Comparison of ENCODE assay signal across 26 cellular contexts in genomic region chr2:26986576-26986975, GRCh38.
"Had no signal": no experiment of that assay in that cellular context is flagged by ENCODE, and none has a peak within 500 bp of the region (broad histone marks: within the 10 kb centered on the region; RNA-seq: fewer than 3 reads in every experiment).

No MANE protein-coding gene starts in this region.

- DNase-seq: activated CD4-positive, alpha-beta memory T cell treated with anti-CD3 and anti-CD28 coated beads, Interleukin-2, amount 10 ng/mL, durations not matched to agents 7 days and 5 days; activated CD4-positive, alpha-beta T cell treated with anti-CD3 and anti-CD28 coated beads, Interleukin-2, amount 10 ng/mL, durations not matched to agents 24 days and 14 days; activated gamma-delta T cell treated with Interleukin-2 at 50 U/mL for 16 hours; activated naive CD4-positive, alpha-beta T cell treated with anti-CD3 and anti-CD28 coated beads, Interleukin-2, amount 50 U/mL, for 16 hours; activated T-cell treated with anti-CD3 and anti-CD28 coated beads, Interleukin-2, amount 50 U/mL, for 4 hours; amygdala; dermis blood vessel endothelial cell; effector CD4-positive, alpha-beta T cell; foreskin keratinocyte; heart left ventricle; islet precursor cell; left cardiac atrium; left ventricle myocardium superior; naive thymus-derived CD4-positive, alpha-beta T cell; ovary; sigmoid colon; stimulated activated CD4-positive, alpha-beta T cell treated with anti-CD3 and anti-CD28 coated beads, Interleukin-1b, Interleukin-23, amount 100 ng/mL, for 48 hours; stimulated activated CD4-positive, alpha-beta T cell treated with anti-CD3 and anti-CD28 coated beads, Interleukin-4, amount 100 ng/mL, for 4 hours; stimulated activated CD8-positive, alpha-beta memory T cell treated with anti-CD3 and anti-CD28 coated beads, Interleukin-4, amount 100 ng/mL, for 48 hours; stimulated activated naive CD8-positive, alpha-beta T cell treated with anti-CD3 and anti-CD28 coated beads, Interleukin-15, amount 100 ng/mL, for 72 hours; substantia nigra; T-helper 9 cell; uterus had no signal

- H3K27me3 ChIP-seq: esophagus muscularis mucosa, foreskin keratinocyte, heart left ventricle, ovary, sigmoid colon, uterus had no signal

- H3K9me3 ChIP-seq: esophagus muscularis mucosa, heart left ventricle, ovary, prostate gland, sigmoid colon, uterus had no signal

- H3K36me3 ChIP-seq: esophagus muscularis mucosa, ovary, prostate gland, sigmoid colon, uterus had no signal

- H3K27ac ChIP-seq: esophagus muscularis mucosa, foreskin keratinocyte, heart left ventricle, ovary, prostate gland, sigmoid colon, uterus had no signal

- H3K4me2 ChIP-seq: smooth muscle cell had no signal

- H3K4me3 ChIP-seq: esophagus muscularis mucosa, heart left ventricle, ovary, prostate gland, sigmoid colon, smooth muscle cell, uterus had no signal

- H3K4me1 ChIP-seq: foreskin keratinocyte, uterus had no signal
